Comparison of ENCODE assay signal across 8 cellular contexts in genomic region chr14:89013098-89013504, GRCh38.
DNase-seq lines count a peak whose midpoint lies in the region; ATAC-seq and TF ChIP-seq lines count a peak whose summit lies in the region.

No MANE protein-coding gene starts in this region.

- ATAC-seq in HG03460 (IDR thresholded peaks at IDR 0.05; ENCODE audit: unreplicated experiment) (no peak), HG02852 (IDR thresholded peaks at IDR 0.05; ENCODE audit: unreplicated experiment) (no peak)

- TF ChIP-seq CTCF in GM12865 (IDR thresholded peaks at IDR 0.05; ENCODE audit: insufficient read depth, low read depth, low read length, missing control alignments) = no peak

- H3K4me3 ChIP-seq in GM12865 (ENCODE audit: low read depth, low read length) = no peak overlapping the region

- peak; percentile 33 for DNase-seq in 8988T
- DNase-seq in GM12865 (ENCODE audit: low read depth) = peak; percentile 32
- peak; percentile 63 for DNase-seq in OCI-M1 (lab: John Stamatoyannopoulos, UW)
- peak; percentile 50 to 56 for DNase-seq in erythroblast (lab: John Stamatoyannopoulos, UW)
- DNase-seq in activated effector memory CD4-positive, alpha-beta T cell treated with anti-CD3 and anti-CD28 coated beads, Interleukin-2, amount 50 U/mL, for 16 hours = no peak
- DNase-seq in epidermal melanocyte (ENCODE audit: insufficient read length, low spot score) = no peak

- TF ChIP-seq POLR2A in erythroblast (IDR thresholded peaks at IDR 0.05; ENCODE audit: low read length) = no peak

Comparison
In these comparisons a context has a peak if more than half of its experiments do, and no peak if none do; other contexts are left out.
1. DNase-seq: peak in 8988T (single experiment), GM12865 (single experiment), OCI-M1 (single experiment) and erythroblast (2 of 2); none in activated effector memory CD4-positive, alpha-beta T cell treated with anti-CD3 and anti-CD28 coated beads, Interleukin-2, amount 50 U/mL, for 16 hours (single experiment) and epidermal melanocyte (single experiment).